In the genomic region with DNA sequence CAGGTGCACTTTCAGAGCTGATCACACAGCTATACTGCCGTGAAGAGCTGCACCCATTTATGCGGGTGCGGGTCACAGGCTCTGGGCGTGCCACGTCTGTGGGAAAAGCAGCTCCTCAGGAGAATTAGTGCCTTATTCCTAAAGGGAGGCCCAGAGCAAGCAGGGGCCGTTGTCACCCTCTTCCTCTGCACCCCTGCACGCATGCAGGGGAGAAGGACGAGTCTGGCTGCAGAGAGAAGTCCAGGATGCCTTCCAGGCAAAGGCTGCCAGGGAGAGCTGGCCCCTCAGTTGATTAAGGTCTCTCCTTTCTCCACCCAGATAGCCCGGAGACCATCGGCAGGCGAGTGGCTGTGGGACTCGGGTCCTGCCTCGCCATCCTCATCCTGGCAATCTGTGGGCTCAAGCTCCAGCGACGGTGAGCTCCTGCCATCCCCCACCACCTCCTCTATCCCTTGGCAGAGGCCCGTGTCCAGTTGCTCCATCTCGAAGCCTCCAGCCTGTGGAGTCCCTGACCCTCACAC, we compare ENCODE assay signal across 14 cellular contexts. TPM values are rescaled to one million over a fixed set of nuclear protein-coding genes. Genes with fewer than 3 reads are reported as not detected.
DNase-seq lines count a peak whose midpoint lies in the region; TF ChIP-seq lines count a peak whose summit lies in the region.
"Had no signal": no experiment of that assay in that cellular context is flagged by ENCODE, and none has a peak within 500 bp of the region (broad histone marks: within the 10 kb centered on the region; RNA-seq: fewer than 3 reads in every experiment).

No MANE protein-coding gene starts in this region.

- intact Hi-C loops in posterior vena cava (cut with DNase I), result no loop called here

- DNase-seq in chondrocyte (ENCODE audit: low spot score) (peak; percentile 59), posterior vena cava (ENCODE audit: low spot score) (peak; percentile 53), superior temporal gyrus (ENCODE audit: extremely low spot score) (no peak), hippocampal formation (lab: John Stamatoyannopoulos, UW) (no peak)
- DNase-seq: activated naive CD4-positive, alpha-beta T cell treated with anti-CD3 and anti-CD28 coated beads for 36 hours; C1 segment of cervical spinal cord; dermis blood vessel endothelial cell; esophagus squamous epithelium; NCI-H2081; NCI-H69; stimulated activated CD4-positive, alpha-beta T cell treated with anti-CD3 and anti-CD28 coated beads, Interleukin-12 subunit alpha, Interleukin-12 subunit beta, amount 100 ng/mL, for 4 hours had no signal

- peaks cover 1% of the 10 kb centered on the region for H3K36me3 Mint-ChIP-seq in chondrocyte (ENCODE audit: low read depth)

- no peak overlapping the region for H3K4me3 Mint-ChIP-seq in chondrocyte (ENCODE audit: unreplicated experiment)
- H3K4me3 Mint-ChIP-seq: activated naive CD4-positive, alpha-beta T cell treated with anti-CD3 and anti-CD28 coated beads for 36 hours had no signal

- H3K9me3 Mint-ChIP-seq in chondrocyte (ENCODE audit: low read depth), result no peaks in the 10 kb centered on the region
- H3K9me3 Mint-ChIP-seq: activated naive CD4-positive, alpha-beta T cell treated with anti-CD3 and anti-CD28 coated beads for 36 hours had no signal

- H3K27me3 Mint-ChIP-seq in chondrocyte (ENCODE audit: low read depth), result peaks cover 61% of the 10 kb centered on the region

- TF ChIP-seq CTCF in chondrocyte (IDR thresholded peaks at IDR 0.05), result no peak

- no peaks in the 10 kb centered on the region for H3K4me1 Mint-ChIP-seq in chondrocyte (ENCODE audit: low read depth)

- peak; percentile 39 for TF ChIP-seq POLR2A in GM19193 (IDR thresholded peaks at IDR 0.05; ENCODE audit: extremely low read depth, insufficient read depth, insufficient read length)

- H3K27ac Mint-ChIP-seq in chondrocyte (ENCODE audit: unreplicated experiment), result no peak overlapping the region
- H3K27ac Mint-ChIP-seq: activated naive CD4-positive, alpha-beta T cell treated with anti-CD3 and anti-CD28 coated beads for 36 hours had no signal

RNA-seq across cellular contexts. Expression of gene FFAR1, which starts 3.1 kb away (rescaled TPM):
- total RNA-seq in chondrocyte (not detected in 3 replicates), posterior vena cava (not detected)
- total RNA-seq: dermis blood vessel endothelial cell, esophagus squamous epithelium, mucosa of gallbladder had no signal

RNA-seq across cellular contexts. Expression of gene FFAR3, which starts 13.7 kb away (rescaled TPM):
- total RNA-seq in chondrocyte (not detected in 3 replicates), posterior vena cava (under 1 TPM in 1 of 2 donors, not detected in 1; 0.14 TPM)
- total RNA-seq: esophagus squamous epithelium, kidney epithelial cell had no signal

RNA-seq across cellular contexts. Expression of gene CD22, which starts 15.6 kb away (rescaled TPM):
- total RNA-seq in chondrocyte, result not detected in 3 replicates
- 1 to 10 TPM; 3.7 to 5.6 TPM for total RNA-seq in posterior vena cava

RNA-seq across cellular contexts. Expression of gene GPR42, which starts 26.3 kb away (rescaled TPM):
- total RNA-seq in chondrocyte (not detected in 3 replicates), posterior vena cava (under 1 TPM in 1 of 2 donors, not detected in 1; 0.28 TPM)
- total RNA-seq: dermis blood vessel endothelial cell, esophagus squamous epithelium, kidney epithelial cell, mucosa of gallbladder had no signal

RNA-seq across cellular contexts. Expression of gene MAG, which starts 52.6 kb away (rescaled TPM):
- total RNA-seq in chondrocyte (not detected in 3 replicates), posterior vena cava (not detected)
- total RNA-seq: dermis blood vessel endothelial cell, mucosa of gallbladder had no signal

Comparison
In these comparisons a context has a peak if more than half of its experiments do, and no peak if none do; other contexts are left out.
1. DNase-seq: peak in chondrocyte (single experiment) and posterior vena cava (single experiment); none in superior temporal gyrus (single experiment) and hippocampal formation (0 of 2).